In genomic region chr18:31685097-31686082, GRCh38 we compare ENCODE assay signal across 1 cellular context.
TF ChIP-seq lines count a peak whose summit lies in the region.

No MANE protein-coding gene starts in this region.

TF ChIP-seq in IMR-90, 13 proteins besides CTCF, POLR2A, EP300 and RAD21 (continued from another document):
- TF ChIP-seq, protein P1, sequence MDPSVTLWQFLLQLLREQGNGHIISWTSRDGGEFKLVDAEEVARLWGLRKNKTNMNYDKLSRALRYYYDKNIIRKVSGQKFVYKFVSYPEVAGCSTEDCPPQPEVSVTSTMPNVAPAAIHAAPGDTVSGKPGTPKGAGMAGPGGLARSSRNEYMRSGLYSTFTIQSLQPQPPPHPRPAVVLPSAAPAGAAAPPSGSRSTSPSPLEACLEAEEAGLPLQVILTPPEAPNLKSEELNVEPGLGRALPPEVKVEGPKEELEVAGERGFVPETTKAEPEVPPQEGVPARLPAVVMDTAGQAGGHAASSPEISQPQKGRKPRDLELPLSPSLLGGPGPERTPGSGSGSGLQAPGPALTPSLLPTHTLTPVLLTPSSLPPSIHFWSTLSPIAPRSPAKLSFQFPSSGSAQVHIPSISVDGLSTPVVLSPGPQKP (IDR thresholded peaks at IDR 0.05; ENCODE audit: borderline replicate concordance, low read depth, low read length), result no peak
- TF ChIP-seq SMC3 (IDR thresholded peaks at IDR 0.05; ENCODE audit: low read depth, low read length), result no peak
